Comparison of ENCODE assay signal across 1 cellular context in genomic region chr10:80408198-80409085, GRCh38.
A peak's percentile ranks its signal among the peaks of the same experiment; 100 is the strongest.
TF ChIP-seq lines count a peak whose summit lies in the region.

TSS of gene PRXL2A (plus strand) at chr10:80408551. CDS start at chr10:80420468, 11,917 bp downstream.

TF ChIP-seq in HepG2, 621 proteins besides CTCF, POLR2A, EP300 and RAD21 (continued from another document and continues in another):
- TF ChIP-seq, protein P1, sequence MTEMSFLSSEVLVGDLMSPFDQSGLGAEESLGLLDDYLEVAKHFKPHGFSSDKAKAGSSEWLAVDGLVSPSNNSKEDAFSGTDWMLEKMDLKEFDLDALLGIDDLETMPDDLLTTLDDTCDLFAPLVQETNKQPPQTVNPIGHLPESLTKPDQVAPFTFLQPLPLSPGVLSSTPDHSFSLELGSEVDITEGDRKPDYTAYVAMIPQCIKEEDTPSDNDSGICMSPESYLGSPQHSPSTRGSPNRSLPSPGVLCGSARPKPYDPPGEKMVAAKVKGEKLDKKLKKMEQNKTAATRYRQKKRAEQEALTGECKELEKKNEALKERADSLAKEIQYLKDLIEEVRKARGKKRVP (CRISPR knock-in tag; IDR thresholded peaks at IDR 0.05), result no peak
- TF ChIP-seq ZNF251 (CRISPR knock-in tag; IDR thresholded peaks at IDR 0.05) (no peak), SNRNP70 (IDR thresholded peaks at IDR 0.05; ENCODE audit: low read depth, low read length) (no peak), ZNF263 (CRISPR knock-in tag; IDR thresholded peaks at IDR 0.05) (peak; percentile 11; the same call in 1 of the 2 replicates), ZNF775 (CRISPR knock-in tag; IDR thresholded peaks at IDR 0.05; ENCODE audit: borderline replicate concordance) (peak; percentile 57; the same call in 1 of the 2 replicates), ZNF329 (CRISPR knock-in tag; IDR thresholded peaks at IDR 0.05; ENCODE audit: low read depth) (no peak), ZNF484 (CRISPR knock-in tag; IDR thresholded peaks at IDR 0.05; ENCODE audit: borderline replicate concordance, low read depth) (no peak), ZNF784 (CRISPR knock-in tag; IDR thresholded peaks at IDR 0.05; ENCODE audit: borderline replicate concordance) (peak; percentile 71; the same call in 1 of the 2 replicates), ZNF354B (CRISPR knock-in tag; IDR thresholded peaks at IDR 0.05) (0 out of 2 replicates have a peak, but pooled peaks have one; percentile 30), ZNF282 (IDR thresholded peaks at IDR 0.05; ENCODE audit: partially characterized antibody) (no peak), MED1 (CRISPR knock-in tag; IDR thresholded peaks at IDR 0.05) (peak; percentile 79), TCF7 (IDR thresholded peaks at IDR 0.05; ENCODE audit: low read depth) (no peak), AHR (CRISPR knock-in tag; IDR thresholded peaks at IDR 0.05) (no peak), ZBTB14 (CRISPR knock-in tag; IDR thresholded peaks at IDR 0.05) (peak; percentile 70), NRL (CRISPR knock-in tag; IDR thresholded peaks at IDR 0.05; ENCODE audit: borderline replicate concordance) (peak; percentile 15; the same call in 1 of the 2 replicates), ZFYVE20 (CRISPR knock-in tag; IDR thresholded peaks at IDR 0.05; ENCODE audit: borderline replicate concordance, low read depth) (no peak), ZNF232 (CRISPR knock-in tag; IDR thresholded peaks at IDR 0.05; ENCODE audit: borderline replicate concordance) (0 out of 2 replicates have a peak, but pooled peaks have one; percentile 73), MATR3 (CRISPR knock-in tag; IDR thresholded peaks at IDR 0.05) (no peak), USF2 (IDR thresholded peaks at IDR 0.05; ENCODE audit: low read depth, low read length) (peak; percentile 65), USF2 (CRISPR knock-in tag; IDR thresholded peaks at IDR 0.05; ENCODE audit: borderline replicate concordance) (peak; percentile 85; the same call in 1 of the 2 replicates), RBM39 (IDR thresholded peaks at IDR 0.05; ENCODE audit: low read depth, low read length, poor library complexity, severe bottlenecking) (peak; percentile 23), THAP7 (CRISPR knock-in tag; IDR thresholded peaks at IDR 0.05) (no peak; the same call in 1 of the 2 replicates), BRCA1 (CRISPR knock-in tag; IDR thresholded peaks at IDR 0.05) (peak; percentile 84), EZH2 (conservative IDR thresholded peaks at IDR 0.05; ENCODE audit: low read depth, low read length) (no peak), ZNF362 (CRISPR knock-in tag; IDR thresholded peaks at IDR 0.05; ENCODE audit: borderline replicate concordance) (peak; percentile 80), TEAD2 (CRISPR knock-in tag; IDR thresholded peaks at IDR 0.05) (no peak), ZNF709 (CRISPR knock-in tag; IDR thresholded peaks at IDR 0.05) (peak; percentile 50; the same call in 1 of the 2 replicates), ELF3 (CRISPR knock-in tag; IDR thresholded peaks at IDR 0.05) (peak; percentile 66), ZFP82 (CRISPR knock-in tag; IDR thresholded peaks at IDR 0.05; ENCODE audit: borderline replicate concordance) (0 out of 2 replicates have a peak, but pooled peaks have one; percentile 41), LCORL (IDR thresholded peaks at IDR 0.05) (no peak), LCORL (CRISPR knock-in tag; IDR thresholded peaks at IDR 0.05) (peak; percentile 43; the same call in 1 of the 2 replicates), ZNF891 (CRISPR knock-in tag; IDR thresholded peaks at IDR 0.05) (peak; percentile 22; the same call in 1 of the 2 replicates), ZNF280D (CRISPR knock-in tag; IDR thresholded peaks at IDR 0.05) (peak; percentile 28; the same call in 1 of the 2 replicates), SAFB2 (CRISPR knock-in tag; IDR thresholded peaks at IDR 0.05; ENCODE audit: borderline replicate concordance, low read depth) (peak; percentile 64; the same call in 1 of the 2 replicates), RFX5 (IDR thresholded peaks at IDR 0.05; ENCODE audit: low read depth, low read length) (no peak), ZFP37 (CRISPR knock-in tag; IDR thresholded peaks at IDR 0.05; ENCODE audit: borderline replicate concordance) (0 out of 2 replicates have a peak, but pooled peaks have one; percentile 45), GLI4 (CRISPR knock-in tag; IDR thresholded peaks at IDR 0.05; ENCODE audit: borderline replicate concordance) (peak; percentile 46; the same call in 1 of the 2 replicates), THAP11 (CRISPR knock-in tag; IDR thresholded peaks at IDR 0.05) (peak; percentile 31; the same call in 1 of the 2 replicates), SNAPC2 (CRISPR knock-in tag; IDR thresholded peaks at IDR 0.05) (peak; percentile 68), ZNF501 (CRISPR knock-in tag; IDR thresholded peaks at IDR 0.05) (peak; percentile 45; the same call in 1 of the 2 replicates), GATAD1 (CRISPR knock-in tag; IDR thresholded peaks at IDR 0.05) (peak; percentile 28; the same call in 1 of the 2 replicates), MYC (CRISPR knock-in tag; IDR thresholded peaks at IDR 0.05; ENCODE audit: borderline replicate concordance) (peak; percentile 87), ZNF256 (CRISPR knock-in tag; conservative IDR thresholded peaks at IDR 0.05) (peak; percentile 21; the same call in 1 of the 2 replicates), ZNF160 (CRISPR knock-in tag; IDR thresholded peaks at IDR 0.05) (peak; percentile 83), NFE2L2 (IDR thresholded peaks at IDR 0.05; ENCODE audit: low read length) (no peak), ZNF772 (CRISPR knock-in tag; IDR thresholded peaks at IDR 0.05) (peak; percentile 53)
- TF ChIP-seq, protein P2, sequence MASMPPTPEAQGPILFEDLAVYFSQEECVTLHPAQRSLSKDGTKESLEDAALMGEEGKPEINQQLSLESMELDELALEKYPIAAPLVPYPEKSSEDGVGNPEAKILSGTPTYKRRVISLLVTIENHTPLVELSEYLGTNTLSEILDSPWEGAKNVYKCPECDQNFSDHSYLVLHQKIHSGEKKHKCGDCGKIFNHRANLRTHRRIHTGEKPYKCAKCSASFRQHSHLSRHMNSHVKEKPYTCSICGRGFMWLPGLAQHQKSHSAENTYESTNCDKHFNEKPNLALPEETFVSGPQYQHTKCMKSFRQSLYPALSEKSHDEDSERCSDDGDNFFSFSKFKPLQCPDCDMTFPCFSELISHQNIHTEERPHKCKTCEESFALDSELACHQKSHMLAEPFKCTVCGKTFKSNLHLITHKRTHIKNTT (CRISPR knock-in tag; IDR thresholded peaks at IDR 0.05), result no peak
- TF ChIP-seq, protein P3, sequence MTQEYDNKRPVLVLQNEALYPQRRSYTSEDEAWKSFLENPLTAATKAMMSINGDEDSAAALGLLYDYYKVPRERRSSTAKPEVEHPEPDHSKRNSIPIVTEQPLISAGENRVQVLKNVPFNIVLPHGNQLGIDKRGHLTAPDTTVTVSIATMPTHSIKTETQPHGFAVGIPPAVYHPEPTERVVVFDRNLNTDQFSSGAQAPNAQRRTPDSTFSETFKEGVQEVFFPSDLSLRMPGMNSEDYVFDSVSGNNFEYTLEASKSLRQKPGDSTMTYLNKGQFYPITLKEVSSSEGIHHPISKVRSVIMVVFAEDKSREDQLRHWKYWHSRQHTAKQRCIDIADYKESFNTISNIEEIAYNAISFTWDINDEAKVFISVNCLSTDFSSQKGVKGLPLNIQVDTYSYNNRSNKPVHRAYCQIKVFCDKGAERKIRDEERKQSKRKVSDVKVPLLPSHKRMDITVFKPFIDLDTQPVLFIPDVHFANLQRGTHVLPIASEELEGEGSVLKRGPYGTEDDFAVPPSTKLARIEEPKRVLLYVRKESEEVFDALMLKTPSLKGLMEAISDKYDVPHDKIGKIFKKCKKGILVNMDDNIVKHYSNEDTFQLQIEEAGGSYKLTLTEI (CRISPR knock-in tag; conservative IDR thresholded peaks at IDR 0.05), result no peak
- TF ChIP-seq, protein P4, sequence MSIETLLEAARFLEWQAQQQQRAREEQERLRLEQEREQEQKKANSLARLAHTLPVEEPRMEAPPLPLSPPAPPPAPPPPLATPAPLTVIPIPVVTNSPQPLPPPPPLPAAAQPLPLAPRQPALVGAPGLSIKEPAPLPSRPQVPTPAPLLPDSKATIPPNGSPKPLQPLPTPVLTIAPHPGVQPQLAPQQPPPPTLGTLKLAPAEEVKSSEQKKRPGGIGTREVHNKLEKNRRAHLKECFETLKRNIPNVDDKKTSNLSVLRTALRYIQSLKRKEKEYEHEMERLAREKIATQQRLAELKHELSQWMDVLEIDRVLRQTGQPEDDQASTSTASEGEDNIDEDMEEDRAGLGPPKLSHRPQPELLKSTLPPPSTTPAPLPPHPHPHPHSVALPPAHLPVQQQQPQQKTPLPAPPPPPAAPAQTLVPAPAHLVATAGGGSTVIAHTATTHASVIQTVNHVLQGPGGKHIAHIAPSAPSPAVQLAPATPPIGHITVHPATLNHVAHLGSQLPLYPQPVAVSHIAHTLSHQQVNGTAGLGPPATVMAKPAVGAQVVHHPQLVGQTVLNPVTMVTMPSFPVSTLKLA (IDR thresholded peaks at IDR 0.05), result peak; percentile 12; the same call in 1 of the 2 replicates
- TF ChIP-seq, protein P5, sequence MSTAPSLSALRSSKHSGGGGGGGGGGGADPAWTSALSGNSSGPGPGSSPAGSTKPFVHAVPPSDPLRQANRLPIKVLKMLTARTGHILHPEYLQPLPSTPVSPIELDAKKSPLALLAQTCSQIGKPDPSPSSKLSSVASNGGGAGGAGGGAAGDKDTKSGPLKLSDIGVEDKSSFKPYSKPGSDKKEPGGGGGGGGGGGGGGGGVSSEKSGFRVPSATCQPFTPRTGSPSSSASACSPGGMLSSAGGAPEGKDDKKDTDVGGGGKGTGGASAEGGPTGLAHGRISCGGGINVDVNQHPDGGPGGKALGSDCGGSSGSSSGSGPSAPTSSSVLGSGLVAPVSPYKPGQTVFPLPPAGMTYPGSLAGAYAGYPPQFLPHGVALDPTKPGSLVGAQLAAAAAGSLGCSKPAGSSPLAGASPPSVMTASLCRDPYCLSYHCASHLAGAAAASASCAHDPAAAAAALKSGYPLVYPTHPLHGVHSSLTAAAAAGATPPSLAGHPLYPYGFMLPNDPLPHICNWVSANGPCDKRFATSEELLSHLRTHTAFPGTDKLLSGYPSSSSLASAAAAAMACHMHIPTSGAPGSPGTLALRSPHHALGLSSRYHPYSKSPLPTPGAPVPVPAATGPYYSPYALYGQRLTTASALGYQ (CRISPR knock-in tag; IDR thresholded peaks at IDR 0.05), result peak; percentile 62; the same call in 1 of the 2 replicates
